Comparison of ENCODE assay signal across 16 cellular contexts in the genomic region with DNA sequence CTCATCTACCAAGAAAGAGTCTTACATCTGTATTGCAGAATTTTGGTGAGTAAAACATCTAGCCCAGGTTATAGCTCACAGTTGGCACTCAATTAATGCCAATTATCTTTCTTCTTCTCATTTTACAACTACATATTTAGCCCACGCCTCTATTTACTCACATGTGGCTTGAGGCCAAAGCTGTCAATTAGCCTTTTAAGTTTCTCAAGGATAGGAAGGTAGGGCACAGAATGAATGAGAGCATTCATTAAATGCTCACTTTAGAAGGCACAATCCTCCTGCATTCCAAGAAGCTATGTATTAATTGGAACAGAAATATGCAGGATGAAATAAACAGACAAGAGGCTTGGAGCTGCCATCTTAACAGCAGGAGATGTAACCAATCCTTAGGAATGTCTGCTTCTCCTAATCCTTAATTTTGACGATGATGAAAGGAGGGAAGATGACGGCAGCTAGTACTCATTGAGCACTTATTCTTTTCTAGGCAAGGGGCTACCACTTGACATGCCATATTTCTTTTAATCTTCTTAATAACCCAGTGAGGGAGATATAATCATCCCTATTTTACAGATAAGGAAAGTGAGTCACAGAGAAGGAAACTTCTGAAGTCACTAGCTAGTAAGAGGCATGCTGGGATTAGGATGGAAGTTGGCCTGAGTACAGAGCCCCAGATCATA.
"Had no signal": no experiment of that assay in that cellular context is flagged by ENCODE, and none has a peak within 500 bp of the region (broad histone marks: within the 10 kb centered on the region; RNA-seq: fewer than 3 reads in every experiment).

No MANE protein-coding gene starts in this region.

- H3K27me3 ChIP-seq: gastrocnemius medialis, left lung, right atrium auricular region, tibial nerve had no signal

- ATAC-seq: activated CD8-positive, alpha-beta T cell treated with anti-CD3 and anti-CD28 coated beads, Interleukin-2, amount 10 ng/mL, durations not matched to agents 7 days and 5 days; esophagus mucosa; gastrocnemius medialis; left lung; stimulated activated naive CD8-positive, alpha-beta T cell treated with anti-CD3 and anti-CD28 coated beads, Interleukin-15, Interleukin-2, amounts not matched to agents 100 U/mL and 50 U/mL, for 24 hours had no signal

- H3K4me1 ChIP-seq: gastrocnemius medialis, left lung, right atrium auricular region had no signal

- H3K4me3 ChIP-seq: gastrocnemius medialis, left lung, right atrium auricular region, tibial nerve had no signal

- H3K36me3 ChIP-seq: gastrocnemius medialis, left lung, right atrium auricular region, tibial nerve had no signal

- H3K27ac ChIP-seq: gastrocnemius medialis, left lung, right atrium auricular region had no signal

- H3K9me3 ChIP-seq: gastrocnemius medialis, left lung, right atrium auricular region, tibial nerve had no signal

- DNase-seq: activated CD4-positive, alpha-beta T cell treated with anti-CD3 and anti-CD28 coated beads, Interleukin-2, amount 10 ng/mL, durations not matched to agents 24 days and 14 days; activated CD8-positive, alpha-beta T cell treated with anti-CD3 and anti-CD28 coated beads, Interleukin-2, amount 10 ng/mL, durations not matched to agents 7 days and 5 days; activated effector memory CD4-positive, alpha-beta T cell treated with anti-CD3 and anti-CD28 coated beads, Interleukin-2, amount 50 U/mL, for 16 hours; activated naive CD4-positive, alpha-beta T cell treated with anti-CD3 and anti-CD28 coated beads, Interleukin-2, amount 50 U/mL, for 16 hours; activated T-cell treated with anti-CD3 and anti-CD28 coated beads, Interleukin-2, amount 50 U/mL, for 48 hours; cerebellar nuclear complex; cortex of kidney; gastrocnemius medialis; head of caudate nucleus; kidney; left lung; stimulated activated naive CD8-positive, alpha-beta T cell treated with anti-CD3 and anti-CD28 coated beads, Interleukin-15, Interleukin-2, amounts not matched to agents 100 U/mL and 50 U/mL, for 24 hours; substantia nigra had no signal
